Comparison of ENCODE assay signal across 8 cellular contexts in genomic region chr13:49443689-49444516, GRCh38. TPM values are rescaled to one million over a fixed set of nuclear protein-coding genes. Genes with fewer than 3 reads are reported as not detected.
DNase-seq lines count a peak whose midpoint lies in the region; ATAC-seq, FAIRE-seq and TF ChIP-seq lines count a peak whose summit lies in the region.

TSS of gene CAB39L (minus strand) at chr13:49444064. CDS start at chr13:49382910, 61,154 bp downstream.
A gene with protein sequence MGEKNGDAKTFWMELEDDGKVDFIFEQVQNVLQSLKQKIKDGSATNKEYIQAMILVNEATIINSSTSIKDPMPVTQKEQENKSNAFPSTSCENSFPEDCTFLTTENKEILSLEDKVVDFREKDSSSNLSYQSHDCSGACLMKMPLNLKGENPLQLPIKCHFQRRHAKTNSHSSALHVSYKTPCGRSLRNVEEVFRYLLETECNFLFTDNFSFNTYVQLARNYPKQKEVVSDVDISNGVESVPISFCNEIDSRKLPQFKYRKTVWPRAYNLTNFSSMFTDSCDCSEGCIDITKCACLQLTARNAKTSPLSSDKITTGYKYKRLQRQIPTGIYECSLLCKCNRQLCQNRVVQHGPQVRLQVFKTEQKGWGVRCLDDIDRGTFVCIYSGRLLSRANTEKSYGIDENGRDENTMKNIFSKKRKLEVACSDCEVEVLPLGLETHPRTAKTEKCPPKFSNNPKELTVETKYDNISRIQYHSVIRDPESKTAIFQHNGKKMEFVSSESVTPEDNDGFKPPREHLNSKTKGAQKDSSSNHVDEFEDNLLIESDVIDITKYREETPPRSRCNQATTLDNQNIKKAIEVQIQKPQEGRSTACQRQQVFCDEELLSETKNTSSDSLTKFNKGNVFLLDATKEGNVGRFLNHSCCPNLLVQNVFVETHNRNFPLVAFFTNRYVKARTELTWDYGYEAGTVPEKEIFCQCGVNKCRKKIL (plus strand): TSS chr13:49444274. CDS start chr13:49451894, 7,620 bp downstream.

- H3K27ac Mint-ChIP-seq in naive B cell = peak within 1 kb of the TSS; percentile 97 to 100 (median 99)
- H3K27ac Mint-ChIP-seq in stimulated activated memory B cell treated with anti-CD40 and anti-IgM and Interleukin-4, amounts not matched to agents 10 μg/mL and 1 μg/mL and 100 μg/mL, for 72 hours = peak within 1 kb of the TSS; percentile 95

- H3K4me3 Mint-ChIP-seq in naive B cell = peak within 1 kb of the TSS; percentile 85 to 99 (median 96)
- H3K4me3 Mint-ChIP-seq in stimulated activated memory B cell treated with anti-CD40 and anti-IgM and Interleukin-4, amounts not matched to agents 10 μg/mL and 1 μg/mL and 100 μg/mL, for 72 hours = peak within 1 kb of the TSS; percentile 88

- H3K36me3 Mint-ChIP-seq in naive B cell = peaks cover 0 to 8% of the 10 kb centered on the region in 2 donors
- H3K36me3 Mint-ChIP-seq in stimulated activated memory B cell treated with anti-CD40 and anti-IgM and Interleukin-4, amounts not matched to agents 10 μg/mL and 1 μg/mL and 100 μg/mL, for 72 hours = peaks cover 2% of the 10 kb centered on the region

- peaks cover 0 to 4% (median 0%) of the 10 kb centered on the region in 7 donors for H3K9me3 Mint-ChIP-seq in naive B cell
- H3K9me3 Mint-ChIP-seq in stimulated activated memory B cell treated with anti-CD40 and anti-IgM and Interleukin-4, amounts not matched to agents 10 μg/mL and 1 μg/mL and 100 μg/mL, for 72 hours = no peaks in the 10 kb centered on the region

- TF ChIP-seq CTCF in DND-41 (IDR thresholded peaks at IDR 0.05; ENCODE audit: borderline replicate concordance, extremely low read depth, low read length, poor library complexity, severe bottlenecking) (peak; percentile 63), KMS-11 (conservative IDR thresholded peaks at IDR 0.05; ENCODE audit: low read depth, low read length) (0 out of 2 replicates have a peak, but pooled peaks have one; percentile 15)

- no peaks in the 10 kb centered on the region for H3K36me3 ChIP-seq in DND-41 (ENCODE audit: insufficient read depth, low read length)
- no peaks in the 10 kb centered on the region for H3K36me3 ChIP-seq in KMS-11 (ENCODE audit: insufficient read depth)

- H3K9me3 ChIP-seq in DND-41 (ENCODE audit: insufficient read depth, low read length, severe bottlenecking) = no peaks in the 10 kb centered on the region

- peak within 1 kb of the TSS; percentile 58 to 84 for H3K4me3 ChIP-seq in DND-41 (ENCODE audit: low read depth in 1 of 2, low read length in 2 of 2)
- H3K4me3 ChIP-seq in KMS-11 (IDR thresholded peaks at IDR 0.05; ENCODE audit: insufficient read depth, low read depth, low read length) = no peak within 1 kb of the TSS

- H3K9ac ChIP-seq in DND-41 (ENCODE audit: low read depth, low read length) (peak within 1 kb of the TSS; percentile 72), KMS-11 (peak within 1 kb of the TSS; percentile 74)

- H3K27ac ChIP-seq in DND-41 (ENCODE audit: low read length) = peak within 1 kb of the TSS; percentile 96
- H3K27ac ChIP-seq in KMS-11 = peak within 1 kb of the TSS; percentile 86

- peaks cover 45% of the 10 kb centered on the region for H3K4me1 ChIP-seq in DND-41 (ENCODE audit: insufficient read depth, low read length)
- H3K4me1 ChIP-seq in KMS-11 (ENCODE audit: low read depth, poor library complexity, severe bottlenecking) = peaks cover 29% of the 10 kb centered on the region

- ATAC-seq in DND-41 (ENCODE audit: insufficient read depth, low read depth) (peak; percentile 92), GM21737 (IDR thresholded peaks at IDR 0.05; ENCODE audit: unreplicated experiment) (peak; percentile 92), naive B cell (ENCODE audit: low read depth in 2 of 2) (peak; percentile 82 to 83)
- peak; percentile 99 for ATAC-seq in stimulated activated memory B cell treated with anti-CD40 and anti-IgM and Interleukin-4, amounts not matched to agents 10 μg/mL and 1 μg/mL and 100 μg/mL, for 72 hours

- H3K4me1 Mint-ChIP-seq in naive B cell = peaks cover 36 to 65% (median 46%) of the 10 kb centered on the region in 3 donors
- peaks cover 57% of the 10 kb centered on the region for H3K4me1 Mint-ChIP-seq in stimulated activated memory B cell treated with anti-CD40 and anti-IgM and Interleukin-4, amounts not matched to agents 10 μg/mL and 1 μg/mL and 100 μg/mL, for 72 hours

- H3K27me3 ChIP-seq in DND-41 (ENCODE audit: insufficient read depth, low read length, poor library complexity) (no peaks in the 10 kb centered on the region), KMS-11 (ENCODE audit: insufficient read depth, low read depth) (no peaks in the 10 kb centered on the region)

- peaks cover 42% of the 10 kb centered on the region for H3K79me2 ChIP-seq in DND-41 (ENCODE audit: insufficient read depth, low read length)
- H3K79me2 ChIP-seq in KMS-11 (ENCODE audit: insufficient read depth, low read depth) = peaks cover 20% of the 10 kb centered on the region; the same call in 1 of the 2 replicates

- H4K20me1 ChIP-seq in DND-41 (ENCODE audit: insufficient read depth, low read length) (no peaks in the 10 kb centered on the region), KMS-11 (ENCODE audit: insufficient read depth) (no peaks in the 10 kb centered on the region)

- DNase-seq in DND-41 = peak; percentile 99
- peak; percentile 97 for DNase-seq in RCC 7860 (ENCODE audit: low spot score)
- DNase-seq in activated T-helper 1 cell treated with anti-CD3 and anti-CD28 coated beads, Interleukin-2, amount 50 U/mL, for 16 hours (ENCODE audit: low read depth in 1 of 2, low spot score in 1 of 2) = peak; percentile 98
- DNase-seq in fibroblast of gingiva (ENCODE audit: low read depth) = peak; percentile 99
- DNase-seq in naive B cell = peak; percentile 100

- peak; percentile 92 for FAIRE-seq in RCC 7860 (lab: Jason Lieb, UNC)

- H3K27me3 Mint-ChIP-seq in naive B cell = no peaks in the 10 kb centered on the region
- no peaks in the 10 kb centered on the region for H3K27me3 Mint-ChIP-seq in stimulated activated memory B cell treated with anti-CD40 and anti-IgM and Interleukin-4, amounts not matched to agents 10 μg/mL and 1 μg/mL and 100 μg/mL, for 72 hours

- H2AFZ ChIP-seq in DND-41 (ENCODE audit: low read depth, low read length) (peak within 1 kb of the TSS; percentile 96), KMS-11 (ENCODE audit: low read depth) (peak within 1 kb of the TSS; percentile 73)

- peak within 1 kb of the TSS; percentile 79 for H3K4me2 ChIP-seq in DND-41 (ENCODE audit: insufficient read depth, low read length)
- H3K4me2 ChIP-seq in KMS-11 = peak within 1 kb of the TSS; percentile 93

RNA-seq across cellular contexts. Expression of gene CAB39L, which starts in this region (rescaled TPM):
- 1 to 10 TPM; 2.7 to 6.8 (median 5.4) TPM for polyA plus RNA-seq in naive B cell (ENCODE audit: low read depth in 6 of 6)

RNA-seq across cellular contexts. Expression of the second gene that starts in this region (rescaled TPM):
- polyA plus RNA-seq in naive B cell (ENCODE audit: low read depth in 6 of 6) = 10 to 100 TPM in 5 of 6 donors, 1 to 10 TPM in 1; 8.6 to 35.7 (median 26.7) TPM
